20 cellular contexts compared by ENCODE assay signal in genomic region chr19:16637535-16637934, GRCh38. TPM values are rescaled to one million over a fixed set of nuclear protein-coding genes. Genes with fewer than 3 reads are reported as not detected.
DNase-seq lines count a peak whose midpoint lies in the region; ATAC-seq and TF ChIP-seq lines count a peak whose summit lies in the region.
"Had no signal": no experiment of that assay in that cellular context is flagged by ENCODE, and none has a peak within 500 bp of the region (broad histone marks: within the 10 kb centered on the region; RNA-seq: fewer than 3 reads in every experiment).

No MANE protein-coding gene starts in this region.

- peak overlapping the region; percentile 18 for H3K27ac Mint-ChIP-seq in activated CD8-positive, alpha-beta T cell treated with anti-CD3 and anti-CD28 coated beads, Interleukin-2, amount 10 ng/mL, durations not matched to agents 7 days and 5 days
- no peak overlapping the region for H3K27ac Mint-ChIP-seq in activated CD8-positive, alpha-beta T cell treated with anti-CD3 and anti-CD28 coated beads for 36 hours
- H3K27ac Mint-ChIP-seq in stimulated activated effector memory CD8-positive, alpha-beta T cell treated with anti-CD3 and anti-CD28 coated beads, Interleukin-12 subunit alpha, Interleukin-12 subunit beta, amount 100 ng/mL, for 72 hours = peak overlapping the region; percentile 60
- H3K27ac Mint-ChIP-seq in T-helper 17 cell = no peak overlapping the region
- H3K27ac Mint-ChIP-seq: activated naive CD8-positive, alpha-beta T cell had no signal

- no peaks in the 10 kb centered on the region for H3K27me3 ChIP-seq in SJCRH30
- no peaks in the 10 kb centered on the region for H3K27me3 ChIP-seq in uterus
- H3K27me3 ChIP-seq: body of pancreas, upper lobe of right lung had no signal

- no peak overlapping the region for H3K4me3 ChIP-seq in SJCRH30
- no peak overlapping the region for H3K4me3 ChIP-seq in uterus
- H3K4me3 ChIP-seq: body of pancreas, lung, upper lobe of right lung had no signal

- H3K27ac ChIP-seq in SJCRH30 = peak overlapping the region; percentile 91
- no peak overlapping the region for H3K27ac ChIP-seq in uterus
- H3K27ac ChIP-seq: body of pancreas, epithelial cell of prostate, upper lobe of right lung had no signal

- POLR2A ChIA-PET in activated CD8-positive, alpha-beta T cell treated with anti-CD3 and anti-CD28 coated beads, Interleukin-2, amount 10 ng/mL, durations not matched to agents 7 days and 5 days (lab: Charles Lee) = no interaction called here
- POLR2A ChIA-PET in activated CD8-positive, alpha-beta T cell treated with anti-CD3 and anti-CD28 coated beads for 36 hours (lab: Charles Lee) = interaction anchor here (1.2 to 3.6 kb wide), 4 partner anchors 9 to 126 kb away, joined by 3 to 20 read pairs (median 4); partner anchors contain the start of gene MED26

- H3K9me3 Mint-ChIP-seq in activated CD8-positive, alpha-beta T cell treated with anti-CD3 and anti-CD28 coated beads, Interleukin-2, amount 10 ng/mL, durations not matched to agents 7 days and 5 days (ENCODE audit: insufficient read depth) = no peaks in the 10 kb centered on the region
- H3K9me3 Mint-ChIP-seq in activated CD8-positive, alpha-beta T cell treated with anti-CD3 and anti-CD28 coated beads for 36 hours = no peaks in the 10 kb centered on the region
- H3K9me3 Mint-ChIP-seq in stimulated activated effector memory CD8-positive, alpha-beta T cell treated with anti-CD3 and anti-CD28 coated beads, Interleukin-12 subunit alpha, Interleukin-12 subunit beta, amount 100 ng/mL, for 72 hours = no peaks in the 10 kb centered on the region
- H3K9me3 Mint-ChIP-seq: CD4-positive, CD25-positive, alpha-beta regulatory T cell; stimulated activated naive CD8-positive, alpha-beta T cell treated with anti-CD3 and anti-CD28 coated beads, Interleukin-15, amount 100 ng/mL, for 72 hours had no signal

- no peak for TF ChIP-seq CTCF in activated CD8-positive, alpha-beta T cell treated with anti-CD3 and anti-CD28 coated beads for 36 hours (IDR thresholded peaks at IDR 0.05)
- TF ChIP-seq CTCF in uterus (IDR thresholded peaks at IDR 0.05) = no peak

- H3K27me3 Mint-ChIP-seq in activated CD8-positive, alpha-beta T cell treated with anti-CD3 and anti-CD28 coated beads, Interleukin-2, amount 10 ng/mL, durations not matched to agents 7 days and 5 days (ENCODE audit: low read depth) = no peaks in the 10 kb centered on the region
- no peaks in the 10 kb centered on the region for H3K27me3 Mint-ChIP-seq in activated CD8-positive, alpha-beta T cell treated with anti-CD3 and anti-CD28 coated beads for 36 hours
- H3K27me3 Mint-ChIP-seq in T-helper 17 cell = no peaks in the 10 kb centered on the region
- H3K27me3 Mint-ChIP-seq: activated naive CD8-positive, alpha-beta T cell; CD4-positive, CD25-positive, alpha-beta regulatory T cell; stimulated activated naive CD8-positive, alpha-beta T cell treated with anti-CD3 and anti-CD28 coated beads, Interleukin-15, amount 100 ng/mL, for 72 hours had no signal

- no peak overlapping the region for H3K4me3 Mint-ChIP-seq in activated CD8-positive, alpha-beta T cell treated with anti-CD3 and anti-CD28 coated beads, Interleukin-2, amount 10 ng/mL, durations not matched to agents 7 days and 5 days
- H3K4me3 Mint-ChIP-seq in activated CD8-positive, alpha-beta T cell treated with anti-CD3 and anti-CD28 coated beads for 36 hours = no peak overlapping the region
- no peak overlapping the region for H3K4me3 Mint-ChIP-seq in stimulated activated effector memory CD8-positive, alpha-beta T cell treated with anti-CD3 and anti-CD28 coated beads, Interleukin-12 subunit alpha, Interleukin-12 subunit beta, amount 100 ng/mL, for 72 hours
- no peak overlapping the region for H3K4me3 Mint-ChIP-seq in T-helper 17 cell
- H3K4me3 Mint-ChIP-seq: activated naive CD8-positive, alpha-beta T cell; stimulated activated naive CD8-positive, alpha-beta T cell treated with anti-CD3 and anti-CD28 coated beads, Interleukin-15, amount 100 ng/mL, for 72 hours had no signal

- H3K36me3 Mint-ChIP-seq in activated CD8-positive, alpha-beta T cell treated with anti-CD3 and anti-CD28 coated beads, Interleukin-2, amount 10 ng/mL, durations not matched to agents 7 days and 5 days (ENCODE audit: low read depth) = peaks cover 45% of the 10 kb centered on the region
- H3K36me3 Mint-ChIP-seq in activated CD8-positive, alpha-beta T cell treated with anti-CD3 and anti-CD28 coated beads for 36 hours (ENCODE audit: low read depth) = peaks cover 23% of the 10 kb centered on the region
- peaks cover 94% of the 10 kb centered on the region for H3K36me3 Mint-ChIP-seq in stimulated activated effector memory CD8-positive, alpha-beta T cell treated with anti-CD3 and anti-CD28 coated beads, Interleukin-12 subunit alpha, Interleukin-12 subunit beta, amount 100 ng/mL, for 72 hours
- H3K36me3 Mint-ChIP-seq in T-helper 17 cell (ENCODE audit: low read depth) = peaks cover 3% of the 10 kb centered on the region
- H3K36me3 Mint-ChIP-seq: activated naive CD8-positive, alpha-beta T cell had no signal

- intact Hi-C loops in activated CD8-positive, alpha-beta T cell treated with anti-CD3 and anti-CD28 coated beads for 36 hours (cut with micrococcal nuclease) = no loop called here
- intact Hi-C loops in uterus (cut with DNase I; ENCODE audit: low total_unique reads) = no loop called here

- peaks cover 9% of the 10 kb centered on the region for H3K4me1 Mint-ChIP-seq in activated CD8-positive, alpha-beta T cell treated with anti-CD3 and anti-CD28 coated beads, Interleukin-2, amount 10 ng/mL, durations not matched to agents 7 days and 5 days (ENCODE audit: low read depth)
- peaks cover 15% of the 10 kb centered on the region for H3K4me1 Mint-ChIP-seq in activated CD8-positive, alpha-beta T cell treated with anti-CD3 and anti-CD28 coated beads for 36 hours (ENCODE audit: low read depth)
- H3K4me1 Mint-ChIP-seq in stimulated activated effector memory CD8-positive, alpha-beta T cell treated with anti-CD3 and anti-CD28 coated beads, Interleukin-12 subunit alpha, Interleukin-12 subunit beta, amount 100 ng/mL, for 72 hours = peaks cover 15% of the 10 kb centered on the region
- H3K4me1 Mint-ChIP-seq in T-helper 17 cell = peaks cover 7% of the 10 kb centered on the region

- H3K9me3 ChIP-seq in SJCRH30 (replicated peaks) (no peaks in the 10 kb centered on the region), uterus (no peaks in the 10 kb centered on the region), T-helper 17 cell (ENCODE audit: control insufficient read depth, low read length, poor library complexity, severe bottlenecking) (no peaks in the 10 kb centered on the region)
- H3K9me3 ChIP-seq: body of pancreas, upper lobe of right lung had no signal

- H3K4me1 ChIP-seq in SJCRH30 (peaks cover 11% of the 10 kb centered on the region), uterus (no peaks in the 10 kb centered on the region)
- H3K4me1 ChIP-seq: body of pancreas, upper lobe of right lung had no signal

- H3K36me3 ChIP-seq in SJCRH30 = peaks cover 58% of the 10 kb centered on the region
- H3K36me3 ChIP-seq in uterus = no peaks in the 10 kb centered on the region

- ATAC-seq in activated CD8-positive, alpha-beta T cell treated with anti-CD3 and anti-CD28 coated beads, Interleukin-2, amount 10 ng/mL, durations not matched to agents 7 days and 5 days = no peak
- ATAC-seq in activated CD8-positive, alpha-beta T cell treated with anti-CD3 and anti-CD28 coated beads for 36 hours = no peak
- no peak for ATAC-seq in stimulated activated effector memory CD8-positive, alpha-beta T cell treated with anti-CD3 and anti-CD28 coated beads, Interleukin-12 subunit alpha, Interleukin-12 subunit beta, amount 100 ng/mL, for 72 hours
- no peak for ATAC-seq in T-helper 17 cell
- ATAC-seq: body of pancreas; stimulated activated naive CD8-positive, alpha-beta T cell treated with anti-CD3 and anti-CD28 coated beads, Interleukin-15, amount 100 ng/mL, for 72 hours; upper lobe of right lung had no signal

- TF ChIP-seq POLR2A in uterus (IDR thresholded peaks at IDR 0.05) = no peak

- no peak for DNase-seq in activated CD8-positive, alpha-beta T cell treated with anti-CD3 and anti-CD28 coated beads, Interleukin-2, amount 10 ng/mL, durations not matched to agents 7 days and 5 days
- no peak for DNase-seq in activated CD8-positive, alpha-beta T cell treated with anti-CD3 and anti-CD28 coated beads for 36 hours
- peak; percentile 96 to 99 for DNase-seq in SJCRH30
- peak; percentile 58 for DNase-seq in islet precursor cell
- no peak for DNase-seq in stimulated activated effector memory CD8-positive, alpha-beta T cell treated with anti-CD3 and anti-CD28 coated beads, Interleukin-12 subunit alpha, Interleukin-12 subunit beta, amount 100 ng/mL, for 72 hours (ENCODE audit: low spot score in 2 of 2)
- DNase-seq in HT-29 (ENCODE audit: low spot score) = no peak
- no peak for DNase-seq in uterus
- no peak for DNase-seq in T-helper 17 cell
- DNase-seq: activated CD4-positive, alpha-beta T cell treated with anti-CD3 and anti-CD28 coated beads for 1 hour; body of pancreas; CD4-positive, CD25-positive, alpha-beta regulatory T cell; cortex of kidney; NCI-H345; NK-92 treated with Interleukin-12 subunit alpha and Interleukin-12 subunit beta, amount 100 ng/mL, for 24 hours; stimulated activated CD4-positive, alpha-beta T cell treated with anti-CD3 and anti-CD28 coated beads, Interleukin-15, amount 100 ng/mL, for 24 hours; stimulated activated naive CD8-positive, alpha-beta T cell treated with anti-CD3 and anti-CD28 coated beads, Interleukin-15, amount 100 ng/mL, for 72 hours; upper lobe of right lung had no signal

- CTCF ChIA-PET in activated CD8-positive, alpha-beta T cell treated with anti-CD3 and anti-CD28 coated beads, Interleukin-2, amount 10 ng/mL, durations not matched to agents 7 days and 5 days (lab: Charles Lee) = no interaction called here
- CTCF ChIA-PET in activated CD8-positive, alpha-beta T cell treated with anti-CD3 and anti-CD28 coated beads for 36 hours (lab: Charles Lee) = no interaction called here

RNA-seq across cellular contexts. Expression of gene MED26, which starts 9.5 kb away (rescaled TPM):
- total RNA-seq in activated CD8-positive, alpha-beta T cell treated with anti-CD3 and anti-CD28 coated beads, Interleukin-2, amount 10 ng/mL, durations not matched to agents 7 days and 5 days = 10 to 100 TPM; 17.2 to 17.4 TPM
- total RNA-seq in activated CD8-positive, alpha-beta T cell treated with anti-CD3 and anti-CD28 coated beads for 36 hours = 10 to 100 TPM; 14.2 to 19.3 TPM
- total RNA-seq in SJCRH30 (2014; rRNA removed; shearing (Covaris generic)) = 12.6 and 13.5 TPM in 2 replicates
- total RNA-seq in HT-29 (2014; rRNA removed; shearing (Covaris generic)) = 9.6 and 12.5 TPM in 2 replicates
- total RNA-seq in uterus (10 to 100 TPM in 1 of 4 donors, 1 to 10 TPM in 3; 1.5 to 13.5 (median 3.6) TPM), T-helper 17 cell (10 to 100 TPM; 36.4 to 41.8 TPM)

RNA-seq across cellular contexts. Expression of gene SMIM7, which starts 22.4 kb away (rescaled TPM):
- total RNA-seq in activated CD8-positive, alpha-beta T cell treated with anti-CD3 and anti-CD28 coated beads, Interleukin-2, amount 10 ng/mL, durations not matched to agents 7 days and 5 days = 10 to 100 TPM; 51.5 to 53.5 TPM
- 10 to 100 TPM; 48.0 to 55.0 TPM for total RNA-seq in activated CD8-positive, alpha-beta T cell treated with anti-CD3 and anti-CD28 coated beads for 36 hours
- total RNA-seq in SJCRH30 (2014; rRNA removed; shearing (Covaris generic)) = 96.3 and 107 TPM in 2 replicates
- total RNA-seq in HT-29 (2014; rRNA removed; shearing (Covaris generic)) = 32.7 and 33.9 TPM in 2 replicates
- total RNA-seq in uterus (100 to 1,000 TPM in 1 of 4 donors, 10 to 100 TPM in 3; 26.6 to 144 (median 85.0) TPM), T-helper 17 cell (10 to 100 TPM; 60.7 to 70.2 TPM)

RNA-seq across cellular contexts. Expression of gene TMEM38A, which starts 23.4 kb away (rescaled TPM):
- total RNA-seq in activated CD8-positive, alpha-beta T cell treated with anti-CD3 and anti-CD28 coated beads, Interleukin-2, amount 10 ng/mL, durations not matched to agents 7 days and 5 days = under 1 TPM; 0.60 to 0.87 TPM
- 1 to 10 TPM; 1.2 to 1.8 TPM for total RNA-seq in activated CD8-positive, alpha-beta T cell treated with anti-CD3 and anti-CD28 coated beads for 36 hours
- total RNA-seq in SJCRH30 (2014; rRNA removed; shearing (Covaris generic)) = 12.1 and 13.4 TPM in 2 replicates
- 10.1 and 14.2 TPM in 2 replicates for total RNA-seq in HT-29 (2014; rRNA removed; shearing (Covaris generic))
- total RNA-seq in uterus (1 to 10 TPM in 2 of 4 donors, not detected in 2; 3.5 to 5.0 TPM), T-helper 17 cell (under 1 TPM; 0.27 to 0.42 TPM)

Comparison
In these comparisons a context has a peak if more than half of its experiments do, and no peak if none do; other contexts are left out.
1. H3K27ac Mint-ChIP-seq: peak in activated CD8-positive, alpha-beta T cell treated with anti-CD3 and anti-CD28 coated beads, Interleukin-2, amount 10 ng/mL, durations not matched to agents 7 days and 5 days (single experiment) and stimulated activated effector memory CD8-positive, alpha-beta T cell treated with anti-CD3 and anti-CD28 coated beads, Interleukin-12 subunit alpha, Interleukin-12 subunit beta, amount 100 ng/mL, for 72 hours (single experiment); none in activated CD8-positive, alpha-beta T cell treated with anti-CD3 and anti-CD28 coated beads for 36 hours (single experiment) and T-helper 17 cell (single experiment).
2. DNase-seq: peak in SJCRH30 (2 of 2) and islet precursor cell (single experiment); none in activated CD8-positive, alpha-beta T cell treated with anti-CD3 and anti-CD28 coated beads, Interleukin-2, amount 10 ng/mL, durations not matched to agents 7 days and 5 days (single experiment), activated CD8-positive, alpha-beta T cell treated with anti-CD3 and anti-CD28 coated beads for 36 hours (single experiment), stimulated activated effector memory CD8-positive, alpha-beta T cell treated with anti-CD3 and anti-CD28 coated beads, Interleukin-12 subunit alpha, Interleukin-12 subunit beta, amount 100 ng/mL, for 72 hours (0 of 2), HT-29 (single experiment), uterus (0 of 2) and T-helper 17 cell (0 of 3).